19 cellular contexts compared by ENCODE assay signal in genomic region chr11:15430381-15430780, GRCh38.
DNase-seq lines count a peak whose midpoint lies in the region; ATAC-seq and TF ChIP-seq lines count a peak whose summit lies in the region.
"Had no signal": no experiment of that assay in that cellular context is flagged by ENCODE, and none has a peak within 500 bp of the region (broad histone marks: within the 10 kb centered on the region; RNA-seq: fewer than 3 reads in every experiment).

No MANE protein-coding gene starts in this region.

- in situ Hi-C loops in Caki2 (cut with HindIII; ENCODE audit: low pct_unique_long_range_greater_than_20kb, low sequenced_read_pairs): no loop called here

- DNase-seq in Caki2 (ENCODE audit: low read depth) (peak; percentile 33), foreskin melanocyte (peak; percentile 30), renal cortical epithelial cell (ENCODE audit: low read depth) (peak; percentile 60), foreskin fibroblast (no peak)
- DNase-seq: AML-193; Caco-2; CD4-positive, alpha-beta T cell; CD8-positive, alpha-beta T cell; DMS 273 treated with DMSO at 0.1 percent for 48 hours; DMS153; DMS53; DMS79; DND-41; EL; GDM1 had no signal

- no peak for ATAC-seq in GM21723 (IDR thresholded peaks at IDR 0.05; ENCODE audit: unreplicated experiment)
- ATAC-seq: A549; CD8-positive, alpha-beta T cell; GM12878 had no signal

- H3K4me3 ChIP-seq in foreskin fibroblast (ENCODE audit: low read depth in 1 of 2, low read length in 2 of 2): no peak overlapping the region
- H3K4me3 ChIP-seq: A549; BLaER1 treated with 17β-estradiol and CSF1 and Interleukin-3, amounts not matched to agents 10 nM and 100 nM; GM12878 had no signal

- TF ChIP-seq CTCF in foreskin fibroblast (IDR thresholded peaks at IDR 0.05; ENCODE audit: low read depth, low read length): no peak

Comparison
In these comparisons a context has a peak if more than half of its experiments do, and no peak if none do; other contexts are left out.
1. DNase-seq: peak in Caki2 (single experiment), foreskin melanocyte (single experiment) and renal cortical epithelial cell (single experiment); none in foreskin fibroblast (0 of 2).